Comparison of ENCODE assay signal across 15 cellular contexts in genomic region chr10:61635946-61636345, GRCh38. TPM values are rescaled to one million over a fixed set of nuclear protein-coding genes. Genes with fewer than 3 reads are reported as not detected.
DNase-seq lines count a peak whose midpoint lies in the region; ATAC-seq and TF ChIP-seq lines count a peak whose summit lies in the region.
"Had no signal": no experiment of that assay in that cellular context is flagged by ENCODE, and none has a peak within 500 bp of the region (broad histone marks: within the 10 kb centered on the region; RNA-seq: fewer than 3 reads in every experiment).

No MANE protein-coding gene starts in this region.

- H3K27ac ChIP-seq in RWPE2 (ENCODE audit: poor library complexity, severe bottlenecking), result peak overlapping the region; percentile 79
- H3K27ac ChIP-seq: tibial nerve had no signal

- no peaks in the 10 kb centered on the region for H3K27me3 ChIP-seq in RWPE2 (ENCODE audit: insufficient read depth, poor library complexity, severe bottlenecking)
- H3K27me3 ChIP-seq: tibial nerve had no signal

- peaks cover 17% of the 10 kb centered on the region for H3K4me1 Mint-ChIP-seq in nephron progenitor cell
- H3K4me1 Mint-ChIP-seq: activated B cell treated with CpG ODN at 0.5 μM for 24 hours; activated naive CD4-positive, alpha-beta T cell treated with anti-CD3 and anti-CD28 coated beads, Interleukin-2, amount 10 ng/mL, durations not matched to agents 7 days and 5 days had no signal

- peak overlapping the region; percentile 6 for H3K27ac Mint-ChIP-seq in nephron progenitor cell
- H3K27ac Mint-ChIP-seq: activated B cell treated with CpG ODN at 0.5 μM for 24 hours; activated naive CD4-positive, alpha-beta T cell treated with anti-CD3 and anti-CD28 coated beads, Interleukin-2, amount 10 ng/mL, durations not matched to agents 7 days and 5 days; progenitor cell of endocrine pancreas had no signal

- no peaks in the 10 kb centered on the region for H3K27me3 Mint-ChIP-seq in nephron progenitor cell (ENCODE audit: low read depth, poor library complexity)
- H3K27me3 Mint-ChIP-seq: activated naive CD4-positive, alpha-beta T cell treated with anti-CD3 and anti-CD28 coated beads, Interleukin-2, amount 10 ng/mL, durations not matched to agents 7 days and 5 days; progenitor cell of endocrine pancreas had no signal

- TF ChIP-seq CTCF in RWPE2 (IDR thresholded peaks at IDR 0.05; ENCODE audit: poor library complexity, severe bottlenecking) (no peak), epithelial cell of proximal tubule (conservative IDR thresholded peaks at IDR 0.05; ENCODE audit: low read depth, low read length) (no peak), nephron progenitor cell (IDR thresholded peaks at IDR 0.05) (no peak)

- H3K36me3 Mint-ChIP-seq in nephron progenitor cell (ENCODE audit: low read depth), result no peaks in the 10 kb centered on the region
- H3K36me3 Mint-ChIP-seq: activated naive CD4-positive, alpha-beta T cell treated with anti-CD3 and anti-CD28 coated beads, Interleukin-2, amount 10 ng/mL, durations not matched to agents 7 days and 5 days had no signal

- H3K9me3 Mint-ChIP-seq in nephron progenitor cell, result no peaks in the 10 kb centered on the region
- H3K9me3 Mint-ChIP-seq: activated B cell treated with CpG ODN at 0.5 μM for 24 hours; activated naive CD4-positive, alpha-beta T cell treated with anti-CD3 and anti-CD28 coated beads, Interleukin-2, amount 10 ng/mL, durations not matched to agents 7 days and 5 days had no signal

- H3K9me3 ChIP-seq in RWPE2 (ENCODE audit: severe bottlenecking), result no peaks in the 10 kb centered on the region
- H3K9me3 ChIP-seq: tibial nerve had no signal

- H3K36me3 ChIP-seq in RWPE2 (ENCODE audit: low read depth), result no peaks in the 10 kb centered on the region
- H3K36me3 ChIP-seq: tibial nerve had no signal

- peaks cover 34% of the 10 kb centered on the region for H3K4me1 ChIP-seq in RWPE2 (ENCODE audit: insufficient read depth, poor library complexity, severe bottlenecking)
- H3K4me1 ChIP-seq: tibial nerve had no signal

- ATAC-seq in RWPE2 (ENCODE audit: low read depth) (peak; percentile 91), GM18909 (IDR thresholded peaks at IDR 0.05; ENCODE audit: poor library complexity, unreplicated experiment) (no peak), GM21423 (IDR thresholded peaks at IDR 0.05; ENCODE audit: unreplicated experiment) (no peak)

- H3K4me3 ChIP-seq in RWPE2 (ENCODE audit: severe bottlenecking), result no peak overlapping the region
- no peak overlapping the region for H3K4me3 ChIP-seq in epithelial cell of proximal tubule (ENCODE audit: low read depth, low read length)
- H3K4me3 ChIP-seq: tibial nerve had no signal

- peak; percentile 50 for DNase-seq in EL
- no peak for DNase-seq in RWPE2 (ENCODE audit: low spot score)
- peak; percentile 68 for DNase-seq in epithelial cell of proximal tubule (ENCODE audit: low read depth)
- no peak for DNase-seq in nephron progenitor cell
- DNase-seq in GOT3 (lab: John Stamatoyannopoulos, UW), result no peak
- no peak for DNase-seq in COLO668 (lab: John Stamatoyannopoulos, UW; ENCODE audit: unreplicated experiment)
- DNase-seq: activated B cell treated with CpG ODN at 0.5 μM for 24 hours; activated naive CD4-positive, alpha-beta T cell treated with anti-CD3 and anti-CD28 coated beads, Interleukin-2, amount 10 ng/mL, durations not matched to agents 7 days and 5 days; caudate nucleus; NCI-H1417 had no signal

- no peak overlapping the region for H3K4me3 Mint-ChIP-seq in nephron progenitor cell
- H3K4me3 Mint-ChIP-seq: activated B cell treated with CpG ODN at 0.5 μM for 24 hours; activated naive CD4-positive, alpha-beta T cell treated with anti-CD3 and anti-CD28 coated beads, Interleukin-2, amount 10 ng/mL, durations not matched to agents 7 days and 5 days had no signal

RNA-seq across cellular contexts. Expression of gene CABCOCO1, which starts 26.8 kb away (rescaled TPM):
- 0.14 and 0.86 TPM in 2 replicates for total RNA-seq in epithelial cell of proximal tubule
- total RNA-seq: activated B cell treated with CpG ODN at 0.5 μM for 24 hours, mononuclear cell, progenitor cell of endocrine pancreas, tibial nerve had no signal

Comparison
In these comparisons a context has a peak if more than half of its experiments do, and no peak if none do; other contexts are left out.
1. DNase-seq: peak in EL (single experiment) and epithelial cell of proximal tubule (single experiment); none in RWPE2 (single experiment), nephron progenitor cell (single experiment), GOT3 (single experiment) and COLO668 (single experiment).